ENCODE assay signal across 8 cellular contexts in genomic region chr14:73786632-73786941, GRCh38.
A peak's percentile ranks its signal among the peaks of the same experiment; 100 is the strongest.
DNase-seq lines count a peak whose midpoint lies in the region; ATAC-seq and TF ChIP-seq lines count a peak whose summit lies in the region.

No MANE protein-coding gene starts in this region.

- in situ Hi-C loops in HAP-1 (cut with MboI; ENCODE audit: low sequenced_read_pairs) = no loop called here

- H3K36me3 ChIP-seq in HAP-1 (replicated peaks) = 0 out of 2 replicates have a peak, but pooled peaks cover 3% of the 10 kb centered on the region
- no peaks in the 10 kb centered on the region for H3K36me3 ChIP-seq in esophagus muscularis mucosa

- peak overlapping the region; percentile 80 for H3K4me3 Mint-ChIP-seq in natural killer cell treated with Interleukin-12 subunit alpha and Interleukin-12 subunit beta and Interleukin-15 and Interleukin-18, amount 100 ng/mL, for 72 hours

- no peaks in the 10 kb centered on the region for H3K27me3 Mint-ChIP-seq in natural killer cell treated with Interleukin-12 subunit alpha and Interleukin-12 subunit beta and Interleukin-15 and Interleukin-18, amount 100 ng/mL, for 72 hours

- peak; percentile 44 for DNase-seq in EH (ENCODE audit: low read depth)
- DNase-seq in HAP-1 (ENCODE audit: low spot score in 2 of 2) = peak; percentile 30 to 65
- DNase-seq in esophagus muscularis mucosa (ENCODE audit: extremely low spot score) = no peak
- no peak for DNase-seq in natural killer cell treated with Interleukin-12 subunit alpha and Interleukin-12 subunit beta and Interleukin-15 and Interleukin-18, amount 100 ng/mL, for 72 hours (ENCODE audit: low spot score)
- no peak for DNase-seq in hippocampal formation (lab: John Stamatoyannopoulos, UW)
- no peak for DNase-seq in ecto neural progenitor cell (ENCODE audit: low spot score)

- H3K9me3 ChIP-seq in HAP-1 (no peaks in the 10 kb centered on the region), esophagus muscularis mucosa (no peaks in the 10 kb centered on the region)

- peak overlapping the region; percentile 87 to 91 for H3K27ac Mint-ChIP-seq in natural killer cell treated with Interleukin-12 subunit alpha and Interleukin-12 subunit beta and Interleukin-15 and Interleukin-18, amount 100 ng/mL, for 72 hours

- peaks cover 55 to 62% of the 10 kb centered on the region in 2 donors for H3K4me1 Mint-ChIP-seq in natural killer cell treated with Interleukin-12 subunit alpha and Interleukin-12 subunit beta and Interleukin-15 and Interleukin-18, amount 100 ng/mL, for 72 hours (ENCODE audit: low read depth in 2 of 2)

- H3K4me3 ChIP-seq in HAP-1 = peak overlapping the region; percentile 46
- H3K4me3 ChIP-seq in esophagus muscularis mucosa = peak overlapping the region; percentile 66 to 89 (median 81)

- ATAC-seq in SK-N-SH treated with all-trans-retinoic acid at 6 μM for 48 hours (peak; percentile 61), HG03196 (IDR thresholded peaks at IDR 0.05; ENCODE audit: unreplicated experiment) (no peak)
- peak; percentile 37 to 58 for ATAC-seq in natural killer cell treated with Interleukin-12 subunit alpha and Interleukin-12 subunit beta and Interleukin-15 and Interleukin-18, amount 100 ng/mL, for 72 hours

- no peaks in the 10 kb centered on the region for H3K9me3 Mint-ChIP-seq in natural killer cell treated with Interleukin-12 subunit alpha and Interleukin-12 subunit beta and Interleukin-15 and Interleukin-18, amount 100 ng/mL, for 72 hours

- H3K27ac ChIP-seq in esophagus muscularis mucosa (replicated peaks in 1 of 4) = peak overlapping the region; percentile 97 to 99 (median 99)

- 0% methylated on average over 3 of the region's 23 CpGs for WGBS in esophagus muscularis mucosa

- H3K27me3 ChIP-seq in HAP-1 (ENCODE audit: low read depth) = no peaks in the 10 kb centered on the region
- no peaks in the 10 kb centered on the region for H3K27me3 ChIP-seq in esophagus muscularis mucosa

- no peak for TF ChIP-seq EP300 in esophagus muscularis mucosa (IDR thresholded peaks at IDR 0.05)

- H3K36me3 Mint-ChIP-seq in natural killer cell treated with Interleukin-12 subunit alpha and Interleukin-12 subunit beta and Interleukin-15 and Interleukin-18, amount 100 ng/mL, for 72 hours = no peaks in the 10 kb centered on the region

- no peak for TF ChIP-seq CTCF in esophagus muscularis mucosa (IDR thresholded peaks at IDR 0.05)

- H3K4me1 ChIP-seq in HAP-1 (peaks cover 37% of the 10 kb centered on the region), esophagus muscularis mucosa (peaks cover 77 to 90% (median 85%) of the 10 kb centered on the region in 4 donors)

- intact Hi-C loops in esophagus muscularis mucosa (cut with DNase I) = loop anchor here (2.0 kb wide), 1 partner anchor 28 kb away; no protein-coding TSS in a partner anchor

- no peak for TF ChIP-seq POLR2A in esophagus muscularis mucosa (IDR thresholded peaks at IDR 0.05; ENCODE audit: low read depth)

TF ChIP-seq in SK-N-SH treated with all-trans-retinoic acid at 6 μM for 48 hours, 23 proteins besides CTCF, POLR2A, EP300 and RAD21:
- TF ChIP-seq ARNTL (CRISPR knock-in tag; IDR thresholded peaks at IDR 0.05; ENCODE audit: borderline replicate concordance, low read depth) = no peak
- TF ChIP-seq PATZ1 (CRISPR knock-in tag; IDR thresholded peaks at IDR 0.05; ENCODE audit: borderline replicate concordance) = no peak
- no peak for TF ChIP-seq POU6F1 (CRISPR knock-in tag; IDR thresholded peaks at IDR 0.05; ENCODE audit: borderline replicate concordance, low read depth)
- TF ChIP-seq ESRRG (CRISPR knock-in tag; IDR thresholded peaks at IDR 0.05) = no peak
- TF ChIP-seq TSHZ2 (CRISPR knock-in tag; IDR thresholded peaks at IDR 0.05) = no peak
- no peak for TF ChIP-seq RARB (CRISPR knock-in tag; IDR thresholded peaks at IDR 0.05)
- TF ChIP-seq SNAI2 (CRISPR knock-in tag; IDR thresholded peaks at IDR 0.05) = no peak
- TF ChIP-seq TCF4 (CRISPR knock-in tag; IDR thresholded peaks at IDR 0.05; ENCODE audit: borderline replicate concordance) = no peak
- TF ChIP-seq ZNF8 (CRISPR knock-in tag; IDR thresholded peaks at IDR 0.05) = no peak
- TF ChIP-seq OSR1 (CRISPR knock-in tag; IDR thresholded peaks at IDR 0.05) = no peak
- TF ChIP-seq ZC3H10 (CRISPR knock-in tag; IDR thresholded peaks at IDR 0.05) = no peak
- TF ChIP-seq ZFP3 (CRISPR knock-in tag; IDR thresholded peaks at IDR 0.05) = no peak
- no peak for TF ChIP-seq GLIS3 (CRISPR knock-in tag; IDR thresholded peaks at IDR 0.05)
- no peak for TF ChIP-seq CREB5 (CRISPR knock-in tag; IDR thresholded peaks at IDR 0.05; ENCODE audit: low read depth)
- no peak for TF ChIP-seq ZNF70 (CRISPR knock-in tag; IDR thresholded peaks at IDR 0.05)
- TF ChIP-seq CSRNP3 (CRISPR knock-in tag; IDR thresholded peaks at IDR 0.05) = no peak
- no peak for TF ChIP-seq ZFP30 (CRISPR knock-in tag; IDR thresholded peaks at IDR 0.05)

Comparison
In these comparisons a context has a peak if more than half of its experiments do, and no peak if none do; other contexts are left out.
1. DNase-seq: peak in EH (single experiment) and HAP-1 (2 of 2); none in esophagus muscularis mucosa (single experiment), natural killer cell treated with Interleukin-12 subunit alpha and Interleukin-12 subunit beta and Interleukin-15 and Interleukin-18, amount 100 ng/mL, for 72 hours (single experiment), hippocampal formation (0 of 2) and ecto neural progenitor cell (single experiment).